Comparison of ENCODE assay signal across 8 cellular contexts in genomic region chr15:45454825-45455224, GRCh38.
DNase-seq lines count a peak whose midpoint lies in the region; ATAC-seq, FAIRE-seq and TF ChIP-seq lines count a peak whose summit lies in the region.

No MANE protein-coding gene starts in this region.

- TF ChIP-seq CTCF in GM06990 (IDR thresholded peaks at IDR 0.05; ENCODE audit: insufficient read depth, low read length, poor library complexity, severe bottlenecking): peak; percentile 17
- no peak for TF ChIP-seq CTCF in HCT116 (IDR thresholded peaks at IDR 0.05 in 2 of 3, conservative IDR thresholded peaks at IDR 0.05 in 1 of 3; ENCODE audit: borderline replicate concordance in 1 of 3, insufficient read depth in 1 of 3, low read depth in 2 of 3, low read length in 2 of 3)
- TF ChIP-seq CTCF in fibroblast of villous mesenchyme (IDR thresholded peaks at IDR 0.05; ENCODE audit: insufficient read depth, low read depth, low read length): peak; percentile 21
- no peak for TF ChIP-seq CTCF in gastroesophageal sphincter (IDR thresholded peaks at IDR 0.05)

- 3 to 26% (median 12%) methylated on average over 7 to 8 of the region's 8 CpGs for WGBS in small intestine, 3 donors
- 57 to 65% methylated on average over 5 to 8 of the region's 8 CpGs for WGBS in gastroesophageal sphincter (ENCODE audit: low coverage in 1 of 2), 2 donors

- no peaks in the 10 kb centered on the region for H3K27me3 ChIP-seq in GM06990 (replicated peaks; ENCODE audit: control insufficient read depth, insufficient read depth, low read length)
- no peaks in the 10 kb centered on the region for H3K27me3 ChIP-seq in HCT116 (ENCODE audit: insufficient read depth, low read length)
- H3K27me3 ChIP-seq in small intestine (ENCODE audit: control insufficient read depth in 2 of 2, insufficient read depth in 2 of 2, low read length in 2 of 2): no peaks in the 10 kb centered on the region
- H3K27me3 ChIP-seq in gastroesophageal sphincter: no peaks in the 10 kb centered on the region

- peak overlapping the region; percentile 80 for H3K4me2 ChIP-seq in HCT116 (ENCODE audit: low read length)

- RAD21 ChIA-PET in HCT116 (lab: Charles Lee; ENCODE audit: low non-redundant PET in 1 of 2, low total read pairs in 2 of 2, uncharacterized antibody in 2 of 2, unreplicated experiment in 2 of 2): interaction anchor here in 1 of 2 experiments (0.6 kb wide), 1 partner anchor 160 kb away, joined by 3 read pairs; no protein-coding TSS in a partner anchor

- H3K4me1 ChIP-seq in HCT116 (ENCODE audit: control insufficient read depth in 1 of 2, insufficient read depth in 2 of 2, low read length in 2 of 2): peaks cover 28 to 50% of the 10 kb centered on the region in 2 experiments
- H3K4me1 ChIP-seq in small intestine (ENCODE audit: control insufficient read depth in 2 of 2, insufficient read depth in 1 of 2, low read depth in 1 of 2, low read length in 1 of 2): peaks cover 0 to 9% of the 10 kb centered on the region in 2 donors
- peaks cover 0 to 16% (median 0%) of the 10 kb centered on the region in 3 donors for H3K4me1 ChIP-seq in gastroesophageal sphincter

- CTCF ChIA-PET in HCT116 (lab: Charles Lee): interaction anchor here (0.9 to 1.5 kb wide), 4 partner anchors 26 to 337 kb away, joined by 3 to 5 read pairs (median 4); no protein-coding TSS in a partner anchor

- H3K79me2 ChIP-seq in HCT116 (ENCODE audit: insufficient read depth, low read length): no peaks in the 10 kb centered on the region

- TF ChIP-seq POLR2A in HCT116 (IDR thresholded peaks at IDR 0.05; ENCODE audit: borderline replicate concordance, extremely low read depth, insufficient read depth, insufficient read length): no peak
- no peak for TF ChIP-seq POLR2A in gastroesophageal sphincter (IDR thresholded peaks at IDR 0.05)

- BruUV-seq in HCT116 (replicated peaks; lab: Mats Ljungman, UMichigan): no TSS peak

- H3K36me3 ChIP-seq in GM06990 (ENCODE audit: control insufficient read depth, insufficient read depth, low read length): no peaks in the 10 kb centered on the region
- H3K36me3 ChIP-seq in HCT116 (ENCODE audit: control insufficient read depth in 1 of 2, insufficient read depth in 2 of 2, low read length in 2 of 2): no peaks in the 10 kb centered on the region
- no peaks in the 10 kb centered on the region for H3K36me3 ChIP-seq in small intestine (ENCODE audit: control insufficient read depth in 2 of 2, insufficient read depth in 2 of 2, low read length in 2 of 2)
- H3K36me3 ChIP-seq in gastroesophageal sphincter: no peaks in the 10 kb centered on the region

- peak overlapping the region; percentile 74 for H2AFZ ChIP-seq in HCT116 (ENCODE audit: low read depth, low read length, poor library complexity, severe bottlenecking)

- H3K4me3 ChIP-seq in GM06990 (replicated peaks; ENCODE audit: low read depth, low read length) (no peak overlapping the region), HCT116 (replicated peaks in 1 of 2; ENCODE audit: low read depth in 1 of 2, low read length in 2 of 2) (peak overlapping the region; percentile 13 to 33), fibroblast of villous mesenchyme (ENCODE audit: low read depth, low read length) (no peak overlapping the region), small intestine (ENCODE audit: low read depth in 1 of 2, low read length in 2 of 2) (no peak overlapping the region), gastroesophageal sphincter (no peak overlapping the region)

- no peaks in the 10 kb centered on the region for H4K20me1 ChIP-seq in HCT116 (ENCODE audit: insufficient read depth)

- TF ChIP-seq RAD21 in HCT116 (IDR thresholded peaks at IDR 0.05; ENCODE audit: low read depth): no peak

- TF ChIP-seq EP300 in gastroesophageal sphincter (IDR thresholded peaks at IDR 0.05): no peak

- H3K9me3 ChIP-seq in HCT116 (ENCODE audit: control insufficient read depth in 1 of 2, insufficient read depth in 1 of 2, low read depth in 1 of 2, low read length in 2 of 2) (no peaks in the 10 kb centered on the region; a peak in 1 of 4 replicates), small intestine (ENCODE audit: control insufficient read depth, low read depth) (no peaks in the 10 kb centered on the region), gastroesophageal sphincter (no peaks in the 10 kb centered on the region)

- intact Hi-C loops in HCT116 (cut with micrococcal nuclease): loop anchor here (2.0 kb wide), 1 partner anchor 52 kb away; a partner anchor contains a TSS

- FAIRE-seq in small intestine (lab: Jason Lieb, UNC): no peak

- H3K9me2 ChIP-seq in HCT116 (ENCODE audit: insufficient read depth): no peaks in the 10 kb centered on the region

- H3K9ac ChIP-seq in HCT116 (ENCODE audit: low read length): peak overlapping the region; percentile 50

- POLR2A ChIA-PET in HCT116 (lab: Charles Lee): no interaction called here

- peak; percentile 68 for ATAC-seq in HCT116
- no peak for ATAC-seq in gastroesophageal sphincter
- ATAC-seq in GM21515 (IDR thresholded peaks at IDR 0.05; ENCODE audit: unreplicated experiment): no peak

- peak overlapping the region; percentile 7; the same call in 1 of the 2 replicates for H3K27ac ChIP-seq in HCT116 (ENCODE audit: low read depth, low read length)
- H3K27ac ChIP-seq in small intestine (ENCODE audit: low read depth in 1 of 2, low read length in 1 of 2): peak overlapping the region; percentile 37 to 52
- no peak overlapping the region for H3K27ac ChIP-seq in gastroesophageal sphincter

- peak; percentile 63 for DNase-seq in GM06990 (ENCODE audit: extremely low read depth, insufficient read length)
- peak; percentile 73 for DNase-seq in HCT116 (ENCODE audit: low read depth, low spot score)
- peak; percentile 93 for DNase-seq in NCI-H226
- peak; percentile 54 for DNase-seq in activated T-cell treated with anti-CD3 and anti-CD28 coated beads for 4 hours
- peak; percentile 98 for DNase-seq in fibroblast of villous mesenchyme (ENCODE audit: low read depth)
- DNase-seq in small intestine: peak; percentile 56

TF ChIP-seq in HCT116, 20 proteins besides CTCF, POLR2A, EP300 and RAD21:
- TF ChIP-seq EGR1 (IDR thresholded peaks at IDR 0.05; ENCODE audit: low read depth) (no peak), ZBTB33 (IDR thresholded peaks at IDR 0.05; ENCODE audit: extremely low read depth, insufficient replicate concordance, low read length) (no peak), SIN3A (IDR thresholded peaks at IDR 0.05; ENCODE audit: low read depth) (no peak), JUND (IDR thresholded peaks at IDR 0.05) (no peak), SP1 (IDR thresholded peaks at IDR 0.05; ENCODE audit: low read depth) (0 out of 2 replicates have a peak, but pooled peaks have one; percentile 16), POLR2AphosphoS5 (IDR thresholded peaks at IDR 0.05; ENCODE audit: low read depth, low read length) (no peak), TCF7L2 (IDR thresholded peaks at IDR 0.05; ENCODE audit: borderline replicate concordance, extremely low read depth, insufficient read depth, insufficient read length) (peak; percentile 28)
- TF ChIP-seq, protein P1, sequence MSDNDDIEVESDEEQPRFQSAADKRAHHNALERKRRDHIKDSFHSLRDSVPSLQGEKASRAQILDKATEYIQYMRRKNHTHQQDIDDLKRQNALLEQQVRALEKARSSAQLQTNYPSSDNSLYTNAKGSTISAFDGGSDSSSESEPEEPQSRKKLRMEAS (IDR thresholded peaks at IDR 0.05): no peak

Comparison
In these comparisons a context has a peak if more than half of its experiments do, and no peak if none do; other contexts are left out.
1. H3K4me3 ChIP-seq: peak in HCT116 (2 of 2); none in GM06990 (single experiment), fibroblast of villous mesenchyme (single experiment), small intestine (0 of 2) and gastroesophageal sphincter (0 of 2).
2. CTCF ChIP-seq: peak in GM06990 (single experiment) and fibroblast of villous mesenchyme (single experiment); none in HCT116 (0 of 3) and gastroesophageal sphincter (0 of 4).
3. H3K27ac ChIP-seq: peak in HCT116 (single experiment) and small intestine (2 of 2); none in gastroesophageal sphincter (0 of 4).
4. Peak in every context shown above with its lines, with median percentiles within 50 percentile points of each other: DNase-seq.